ENCODE assay signal across 16 cellular contexts in genomic region chr4:51942833-51943215, GRCh38.
"Had no signal": no experiment of that assay in that cellular context is flagged by ENCODE, and none has a peak within 500 bp of the region (broad histone marks: within the 10 kb centered on the region; RNA-seq: fewer than 3 reads in every experiment).

No MANE protein-coding gene starts in this region.

- H3K27me3 ChIP-seq: colonic mucosa, hepatocyte, sigmoid colon, stomach had no signal

- H3K4me3 ChIP-seq: colonic mucosa, hepatocyte, left ventricle myocardium inferior, lower lobe of right lung, sigmoid colon, skin epidermis, stomach had no signal

- H2AFZ ChIP-seq: hepatocyte had no signal

- H3K4me2 ChIP-seq: hepatocyte had no signal

- H3K4me1 ChIP-seq: colonic mucosa, left ventricle myocardium inferior, lower lobe of right lung, sigmoid colon, stomach had no signal

- DNase-seq: colonic mucosa; dermis blood vessel endothelial cell; foreskin melanocyte; head of caudate nucleus; kidney; left cardiac atrium; left ventricle myocardium inferior; lower lobe of right lung; naive B cell; sigmoid colon; stimulated activated CD4-positive, alpha-beta T cell treated with anti-CD3 and anti-CD28 coated beads, Interleukin-12 subunit alpha, Interleukin-12 subunit beta, amount 100 ng/mL, for 4 hours; stimulated activated naive CD4-positive, alpha-beta T cell; stomach; substantia nigra had no signal

- H3K79me2 ChIP-seq: hepatocyte had no signal

- FAIRE-seq: kidney had no signal

- H3K36me3 ChIP-seq: colonic mucosa, left ventricle myocardium inferior, lower lobe of right lung, sigmoid colon, stomach had no signal

- H3K27ac ChIP-seq: colonic mucosa, hepatocyte, left ventricle myocardium inferior, lower lobe of right lung, sigmoid colon, skin epidermis, stomach had no signal

- ATAC-seq: left cardiac atrium, lower lobe of right lung had no signal

- H3K9me3 ChIP-seq: colonic mucosa, lower lobe of right lung had no signal
